ENCODE assay signal across 10 cellular contexts in genomic region chr7:1058821-1059199, GRCh38. TPM values are rescaled to one million over a fixed set of nuclear protein-coding genes. Genes with fewer than 3 reads are reported as not detected.
A peak's percentile ranks its signal among the peaks of the same experiment; 100 is the strongest.
DNase-seq lines count a peak whose midpoint lies in the region; ATAC-seq and TF ChIP-seq lines count a peak whose summit lies in the region.
"Had no signal": no experiment of that assay in that cellular context is flagged by ENCODE, and none has a peak within 500 bp of the region (broad histone marks: within the 10 kb centered on the region; RNA-seq: fewer than 3 reads in every experiment).

No MANE protein-coding gene starts in this region.

- no peak for TF ChIP-seq CTCF in chondrocyte (IDR thresholded peaks at IDR 0.05)

- POLR2A ChIA-PET in naive thymus-derived CD4-positive, alpha-beta T cell (lab: Charles Lee) = interaction anchor here (0.9 to 2.3 kb wide), 4 partner anchors 11 to 84 kb away, joined by 4 to 10 read pairs (median 5); partner anchors contain the start of genes COX19 and GPR146

- no peak overlapping the region for H3K4me3 Mint-ChIP-seq in chondrocyte (ENCODE audit: unreplicated experiment)
- H3K4me3 Mint-ChIP-seq in naive thymus-derived CD4-positive, alpha-beta T cell = peak overlapping the region in 4 of 10 donors; percentile 14 to 53 (median 25)

- peaks cover 10% of the 10 kb centered on the region for H3K36me3 ChIP-seq in HUES6 (ENCODE audit: control insufficient read depth, insufficient read depth, low read length)
- peaks cover 0 to 11% (median 0%) of the 10 kb centered on the region in 3 experiments for H3K36me3 ChIP-seq in naive thymus-derived CD4-positive, alpha-beta T cell (ENCODE audit: control insufficient read depth in 2 of 3, insufficient read depth in 3 of 3, low read length in 3 of 3)

- H3K27me3 ChIP-seq in HUES6 (ENCODE audit: control insufficient read depth, insufficient read depth, low read length) = no peaks in the 10 kb centered on the region; the same call in 1 of the 2 replicates
- no peaks in the 10 kb centered on the region for H3K27me3 ChIP-seq in naive thymus-derived CD4-positive, alpha-beta T cell (ENCODE audit: control insufficient read depth in 2 of 2, insufficient read depth in 2 of 2, low read length in 2 of 2)

- peaks cover 30% of the 10 kb centered on the region for H3K4me1 ChIP-seq in HUES6 (ENCODE audit: control insufficient read depth, insufficient read depth, low read length)
- H3K4me1 ChIP-seq in naive thymus-derived CD4-positive, alpha-beta T cell (ENCODE audit: control insufficient read depth in 2 of 2, insufficient read depth in 2 of 2, low read length in 2 of 2) = peaks cover 0 to 24% of the 10 kb centered on the region in 2 donors

- no peaks in the 10 kb centered on the region for H3K27me3 Mint-ChIP-seq in chondrocyte (ENCODE audit: low read depth)
- peaks cover 0 to 3% (median 0%) of the 10 kb centered on the region in 5 donors for H3K27me3 Mint-ChIP-seq in naive thymus-derived CD4-positive, alpha-beta T cell

- CTCF ChIA-PET in naive thymus-derived CD4-positive, alpha-beta T cell (lab: Charles Lee) = interaction anchor here (0.7 to 1.7 kb wide), 2 partner anchors 40 to 66 kb away, joined by 3 to 8 read pairs; no protein-coding TSS in a partner anchor

- peak; percentile 82 for DNase-seq in AG08396 (ENCODE audit: low spot score)
- DNase-seq in chondrocyte (ENCODE audit: low spot score) = peak; percentile 55
- no peak for DNase-seq in naive thymus-derived CD4-positive, alpha-beta T cell
- DNase-seq in SIG-M5 treated with dmso at 0.1 percent for 504 hours (lab: John Stamatoyannopoulos, UW; ENCODE audit: unreplicated experiment) = no peak
- DNase-seq in cortex of kidney (lab: John Stamatoyannopoulos, UW) = no peak
- DNase-seq in activated CD4-positive, alpha-beta T cell treated with anti-CD3 and anti-CD28 coated beads, Interleukin-2, amount 50 U/mL, for 4 hours = no peak
- DNase-seq: activated effector memory CD4-positive, alpha-beta T cell treated with Interleukin-2 at 50 U/mL for 16 hours; Calu3 had no signal

- no peaks in the 10 kb centered on the region for H3K9me3 Mint-ChIP-seq in chondrocyte (ENCODE audit: low read depth)
- H3K9me3 Mint-ChIP-seq in naive thymus-derived CD4-positive, alpha-beta T cell = peaks cover 0 to 1% (median 0%) of the 10 kb centered on the region in 11 donors

- intact Hi-C loops in naive thymus-derived CD4-positive, alpha-beta T cell (cut with micrococcal nuclease) = no loop called here

- peaks cover 9% of the 10 kb centered on the region for H3K4me1 Mint-ChIP-seq in chondrocyte (ENCODE audit: low read depth)
- H3K4me1 Mint-ChIP-seq in naive thymus-derived CD4-positive, alpha-beta T cell = peaks cover 19 to 58% (median 26%) of the 10 kb centered on the region in 7 donors

- no peaks in the 10 kb centered on the region for H3K9me3 ChIP-seq in HUES6 (ENCODE audit: control insufficient read depth, insufficient read depth, low read depth, low read length)
- H3K9me3 ChIP-seq in naive thymus-derived CD4-positive, alpha-beta T cell (ENCODE audit: control insufficient read depth in 2 of 3, low read length in 3 of 3) = no peaks in the 10 kb centered on the region

- H3K27ac ChIP-seq in HUES6 (ENCODE audit: low read depth, low read length) = no peak overlapping the region
- no peak overlapping the region for H3K27ac ChIP-seq in naive thymus-derived CD4-positive, alpha-beta T cell (ENCODE audit: low read depth, low read length)

- peak overlapping the region; percentile 39; the same call in 1 of the 2 replicates for H3K4me3 ChIP-seq in HUES6 (ENCODE audit: low read depth, low read length)
- no peak overlapping the region for H3K4me3 ChIP-seq in naive thymus-derived CD4-positive, alpha-beta T cell (ENCODE audit: low read length)

- peak; percentile 20 for ATAC-seq in naive thymus-derived CD4-positive, alpha-beta T cell
- no peak for ATAC-seq in GM21515 (IDR thresholded peaks at IDR 0.05; ENCODE audit: unreplicated experiment)

- H3K36me3 Mint-ChIP-seq in chondrocyte (ENCODE audit: low read depth) = no peaks in the 10 kb centered on the region
- peaks cover 0 to 9% (median 0%) of the 10 kb centered on the region in 5 donors for H3K36me3 Mint-ChIP-seq in naive thymus-derived CD4-positive, alpha-beta T cell

- H3K27ac Mint-ChIP-seq in chondrocyte (ENCODE audit: unreplicated experiment) = peak overlapping the region; percentile 2
- H3K27ac Mint-ChIP-seq in naive thymus-derived CD4-positive, alpha-beta T cell = peak overlapping the region in 4 of 9 donors; percentile 12 to 63 (median 47)

- H3K9ac ChIP-seq in HUES6 (ENCODE audit: low read length) = no peak overlapping the region

RNA-seq across cellular contexts. Expression of gene GPR146, which starts 14.5 kb away (rescaled TPM):
- total RNA-seq in chondrocyte = 1.4 to 4.4 TPM (median 3.8 TPM) in 3 replicates
- 10 to 100 TPM; 10.1 to 26.5 (median 15.9) TPM for total RNA-seq in naive thymus-derived CD4-positive, alpha-beta T cell
- 10 to 100 TPM; 13.5 to 16.9 TPM for polyA plus RNA-seq in naive thymus-derived CD4-positive, alpha-beta T cell

RNA-seq across cellular contexts. Expression of gene GPER1, which starts 29.1 kb away (rescaled TPM):
- total RNA-seq in chondrocyte = 5.7 to 9.9 TPM (median 9.5 TPM) in 3 replicates
- total RNA-seq in naive thymus-derived CD4-positive, alpha-beta T cell = 1 to 10 TPM in 1 of 5 experiments, under 1 TPM in 1, not detected in 3; 0.13 to 1.3 TPM
- polyA plus RNA-seq in naive thymus-derived CD4-positive, alpha-beta T cell = under 1 TPM; 0.21 to 0.47 TPM

Comparison
In these comparisons a context has a peak if more than half of its experiments do, and no peak if none do; other contexts are left out.
1. DNase-seq: peak in AG08396 (single experiment) and chondrocyte (single experiment); none in naive thymus-derived CD4-positive, alpha-beta T cell (0 of 9), SIG-M5 treated with dmso at 0.1 percent for 504 hours (single experiment), cortex of kidney (single experiment) and activated CD4-positive, alpha-beta T cell treated with anti-CD3 and anti-CD28 coated beads, Interleukin-2, amount 50 U/mL, for 4 hours (0 of 2).